12 cellular contexts compared by ENCODE assay signal in the genomic region with DNA sequence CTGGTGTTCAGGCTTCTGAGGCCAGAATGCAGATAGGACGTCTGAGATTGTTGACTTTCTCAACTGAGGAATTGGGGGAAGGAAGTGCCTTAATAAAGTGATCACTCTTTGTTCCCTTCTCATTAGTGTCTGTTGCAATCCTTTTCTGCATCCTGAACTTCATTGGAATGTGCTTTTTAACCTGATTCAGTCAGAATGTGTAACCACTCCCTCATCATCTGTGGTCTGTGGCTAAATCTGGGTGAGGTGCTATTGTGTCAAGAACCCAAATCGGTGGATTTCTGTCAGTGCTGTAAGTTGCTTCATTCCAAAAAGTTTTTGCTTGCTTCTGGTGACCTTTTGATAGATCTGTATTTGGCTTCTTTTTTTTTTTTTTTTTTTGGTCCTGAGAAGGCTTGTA. TPM values are rescaled to one million over a fixed set of nuclear protein-coding genes. Genes with fewer than 3 reads are reported as not detected.
DNase-seq lines count a peak whose midpoint lies in the region; ATAC-seq and TF ChIP-seq lines count a peak whose summit lies in the region.
"Had no signal": no experiment of that assay in that cellular context is flagged by ENCODE, and none has a peak within 500 bp of the region (broad histone marks: within the 10 kb centered on the region; RNA-seq: fewer than 3 reads in every experiment).

No MANE protein-coding gene starts in this region.

- peak overlapping the region in 7 of 11 experiments; percentile 1 to 59 (median 49); a peak in 10 of 22 replicates for H3K27ac ChIP-seq in BLaER1 treated with 17β-estradiol and CSF1 and Interleukin-3, amounts not matched to agents 10 nM and 100 nM
- H3K27ac ChIP-seq in neuronal stem cell (replicated peaks; ENCODE audit: low read length) = no peak overlapping the region
- H3K27ac ChIP-seq: HL-60, thoracic aorta, VCaP had no signal

- H2BK5ac ChIP-seq in neuronal stem cell (ENCODE audit: low read length) = no peak overlapping the region

- POLR2A ChIA-PET in naive thymus-derived CD8-positive, alpha-beta T cell (lab: Charles Lee) = interaction anchor here (0.5 to 0.7 kb wide), 2 partner anchors 14 to 190 kb away, joined by 3 to 4 read pairs; no protein-coding TSS in a partner anchor

- peaks cover 68 to 97% (median 88%) of the 10 kb centered on the region in 11 experiments for H4K20me1 ChIP-seq in BLaER1 treated with 17β-estradiol and CSF1 and Interleukin-3, amounts not matched to agents 10 nM and 100 nM

- peaks cover 6 to 50% (median 20%) of the 10 kb centered on the region in 10 experiments; a peak in 17 of 20 replicates for H3K4me1 ChIP-seq in BLaER1 treated with 17β-estradiol and CSF1 and Interleukin-3, amounts not matched to agents 10 nM and 100 nM
- H3K4me1 ChIP-seq in neuronal stem cell (ENCODE audit: control insufficient read depth in 2 of 2, insufficient read depth in 1 of 2, low read depth in 1 of 2, low read length in 2 of 2) = no peaks in the 10 kb centered on the region

- H3K36me3 ChIP-seq in BLaER1 treated with 17β-estradiol and CSF1 and Interleukin-3, amounts not matched to agents 10 nM and 100 nM = peaks cover 94 to 100% (median 99%) of the 10 kb centered on the region in 11 experiments
- peaks cover 54 to 92% of the 10 kb centered on the region in 2 donors for H3K36me3 ChIP-seq in neuronal stem cell (replicated peaks in 1 of 2; ENCODE audit: control insufficient read depth in 2 of 2, insufficient read depth in 2 of 2, low read length in 2 of 2)

- peak overlapping the region in 6 of 11 experiments; percentile 5 to 70 (median 52); a peak in 10 of 22 replicates for H3K4me2 ChIP-seq in BLaER1 treated with 17β-estradiol and CSF1 and Interleukin-3, amounts not matched to agents 10 nM and 100 nM
- no peak overlapping the region for H3K4me2 ChIP-seq in neuronal stem cell (ENCODE audit: insufficient read depth, low read length, poor library complexity, severe bottlenecking)

- H3K23ac ChIP-seq in neuronal stem cell (ENCODE audit: low read depth, low read length, poor library complexity) = no peak overlapping the region

- H3K27me3 Mint-ChIP-seq in naive thymus-derived CD8-positive, alpha-beta T cell = no peaks in the 10 kb centered on the region

- no peak overlapping the region for H3K4me3 ChIP-seq in BLaER1 treated with 17β-estradiol and CSF1 and Interleukin-3, amounts not matched to agents 10 nM and 100 nM
- H3K4me3 ChIP-seq in neuronal stem cell (ENCODE audit: low read length in 2 of 2) = no peak overlapping the region
- H3K4me3 ChIP-seq: thoracic aorta had no signal

- no peak overlapping the region for H2BK120ac ChIP-seq in neuronal stem cell (ENCODE audit: low read depth, low read length)

- no peak overlapping the region for H2AFZ ChIP-seq in neuronal stem cell (ENCODE audit: low read length)

- H2BK12ac ChIP-seq in neuronal stem cell (ENCODE audit: low read length) = no peak overlapping the region

- peaks cover 0 to 88% (median 20%) of the 10 kb centered on the region in 3 donors for H3K36me3 Mint-ChIP-seq in naive thymus-derived CD8-positive, alpha-beta T cell

- DNase-seq in HS-5 (ENCODE audit: low read depth) = peak; percentile 79
- peak; percentile 90 for DNase-seq in astrocyte of the hippocampus (ENCODE audit: low read depth, low spot score)
- peak in 2 of 10 donors; percentile 19 to 22 for DNase-seq in naive thymus-derived CD8-positive, alpha-beta T cell
- no peak for DNase-seq in neuronal stem cell (ENCODE audit: low spot score)
- DNase-seq in left lobe of liver (ENCODE audit: low spot score) = no peak
- DNase-seq: NCI-H510A treated with DMSO at 0.1 percent for 48 hours had no signal

- ATAC-seq in naive thymus-derived CD8-positive, alpha-beta T cell = peak; percentile 48 to 63
- ATAC-seq in HG03460 (IDR thresholded peaks at IDR 0.05; ENCODE audit: unreplicated experiment) = no peak
- ATAC-seq in left lobe of liver = no peak
- no peak for ATAC-seq in SK-N-SH treated with all-trans-retinoic acid at 6 μM for 48 hours

- H3K27ac Mint-ChIP-seq in naive thymus-derived CD8-positive, alpha-beta T cell = peak overlapping the region; percentile 48 to 89 (median 82)

- peak overlapping the region in 6 of 11 experiments; percentile 8 to 46 (median 24); a peak in 5 of 22 replicates for H3K9ac ChIP-seq in BLaER1 treated with 17β-estradiol and CSF1 and Interleukin-3, amounts not matched to agents 10 nM and 100 nM
- H3K9ac ChIP-seq in neuronal stem cell (ENCODE audit: low read depth, low read length, poor library complexity) = no peak overlapping the region

- peaks cover 10% of the 10 kb centered on the region for H3K79me1 ChIP-seq in neuronal stem cell (ENCODE audit: low read depth, low read length)

- no peak overlapping the region for H4K91ac ChIP-seq in neuronal stem cell (ENCODE audit: low read depth, low read length, poor library complexity)

- H3K9me3 Mint-ChIP-seq in naive thymus-derived CD8-positive, alpha-beta T cell = no peaks in the 10 kb centered on the region

- H3K4ac ChIP-seq in neuronal stem cell (ENCODE audit: low read length) = no peak overlapping the region

- WGBS in neuronal stem cell (ENCODE audit: extremely low coverage in 2 of 2, insufficient read length in 2 of 2, insufficient replicate concordance in 1 of 2), 2 donors = no CpG with 5 or more reads among the region's 2 CpGs

- peaks cover 26 to 73% (median 59%) of the 10 kb centered on the region in 4 donors for H3K4me1 Mint-ChIP-seq in naive thymus-derived CD8-positive, alpha-beta T cell

- no peak overlapping the region for H2AK5ac ChIP-seq in neuronal stem cell (ENCODE audit: low read depth, low read length)

- H3K4me3 Mint-ChIP-seq in naive thymus-derived CD8-positive, alpha-beta T cell = peak overlapping the region in 8 of 10 donors; percentile 18 to 65 (median 47)

- H3K9me3 ChIP-seq in BLaER1 treated with 17β-estradiol and CSF1 and Interleukin-3, amounts not matched to agents 10 nM and 100 nM (replicated peaks in 1 of 11) = no peaks in the 10 kb centered on the region
- no peaks in the 10 kb centered on the region for H3K9me3 ChIP-seq in neuronal stem cell (replicated peaks in 1 of 2; ENCODE audit: control insufficient read depth in 2 of 2, insufficient read depth in 1 of 2, low read depth in 1 of 2, low read length in 2 of 2)
- H3K9me3 ChIP-seq: thoracic aorta had no signal

- H3K18ac ChIP-seq in neuronal stem cell (ENCODE audit: low read length) = no peak overlapping the region

- H2BK15ac ChIP-seq in neuronal stem cell (ENCODE audit: low read length) = no peak overlapping the region

- H3K14ac ChIP-seq in neuronal stem cell (ENCODE audit: low read length) = no peak overlapping the region

- no peaks in the 10 kb centered on the region for H3K27me3 ChIP-seq in BLaER1 treated with 17β-estradiol and CSF1 and Interleukin-3, amounts not matched to agents 10 nM and 100 nM
- no peaks in the 10 kb centered on the region for H3K27me3 ChIP-seq in neuronal stem cell (ENCODE audit: control insufficient read depth in 3 of 3, insufficient read depth in 3 of 3, low read depth in 1 of 3, low read length in 3 of 3)

- H4K8ac ChIP-seq in neuronal stem cell (ENCODE audit: low read depth, low read length) = no peak overlapping the region

TF ChIP-seq in SK-N-SH treated with all-trans-retinoic acid at 6 μM for 48 hours, 23 proteins besides CTCF, POLR2A, EP300 and RAD21:
- TF ChIP-seq ZFP30 (CRISPR knock-in tag; IDR thresholded peaks at IDR 0.05) (no peak), OSR1 (CRISPR knock-in tag; IDR thresholded peaks at IDR 0.05) (no peak), PPARA (CRISPR knock-in tag; IDR thresholded peaks at IDR 0.05; ENCODE audit: borderline replicate concordance) (no peak)

RNA-seq across cellular contexts. Expression of a gene that starts 38.2 kb away (rescaled TPM):
- total RNA-seq in naive thymus-derived CD8-positive, alpha-beta T cell = 100 to 1,000 TPM; 123 TPM
- polyA plus RNA-seq in naive thymus-derived CD8-positive, alpha-beta T cell = 10 to 100 TPM; 21.2 to 32.0 (median 28.9) TPM
- polyA plus RNA-seq in neuronal stem cell (2013, experiment 1 of 2) = 87.5 TPM
- 92.7 TPM for polyA plus RNA-seq in neuronal stem cell (2013, experiment 2 of 2)
- total RNA-seq in left lobe of liver = 27.0 TPM

RNA-seq across cellular contexts. Expression of a gene that starts 53.8 kb away (rescaled TPM):
- total RNA-seq in naive thymus-derived CD8-positive, alpha-beta T cell = 10 to 100 TPM; 25.2 to 27.2 TPM
- polyA plus RNA-seq in naive thymus-derived CD8-positive, alpha-beta T cell = 10 to 100 TPM in 1 of 3 donors, 1 to 10 TPM in 2; 8.2 to 14.4 (median 9.6) TPM
- 9.6 TPM for polyA plus RNA-seq in neuronal stem cell (2013, experiment 1 of 2)
- 9.7 TPM for polyA plus RNA-seq in neuronal stem cell (2013, experiment 2 of 2)
- total RNA-seq in left lobe of liver = 30.8 TPM

Comparison
In these comparisons a context has a peak if more than half of its experiments do, and no peak if none do; other contexts are left out.
1. DNase-seq: peak in HS-5 (single experiment) and astrocyte of the hippocampus (single experiment); none in neuronal stem cell (single experiment) and left lobe of liver (single experiment).
2. ATAC-seq: peak in naive thymus-derived CD8-positive, alpha-beta T cell (2 of 2); none in HG03460 (single experiment), left lobe of liver (single experiment) and SK-N-SH treated with all-trans-retinoic acid at 6 μM for 48 hours (single experiment).